ENCODE assay signal across 22 cellular contexts in genomic region chr17:78236362-78237127, GRCh38. TPM values are rescaled to one million over a fixed set of nuclear protein-coding genes. Genes with fewer than 3 reads are reported as not detected.
DNase-seq lines count a peak whose midpoint lies in the region; ATAC-seq, FAIRE-seq and TF ChIP-seq lines count a peak whose summit lies in the region.
"Had no signal": no experiment of that assay in that cellular context is flagged by ENCODE, and none has a peak within 500 bp of the region (broad histone marks: within the 10 kb centered on the region; RNA-seq: fewer than 3 reads in every experiment).

No MANE protein-coding gene starts in this region.

- H3K27me3 ChIP-seq in BLaER1, result peaks cover 16% of the 10 kb centered on the region
- no peaks in the 10 kb centered on the region for H3K27me3 ChIP-seq in SJCRH30
- H3K27me3 ChIP-seq in H1 (replicated peaks in 1 of 4; ENCODE audit: control insufficient read depth in 3 of 4, extremely low read depth in 1 of 4, insufficient read depth in 3 of 4, low read length in 3 of 4), result peaks cover 0 to 14% (median 12%) of the 10 kb centered on the region in 4 experiments; a peak in 5 of 7 replicates
- peaks cover 3 to 41% (median 14%) of the 10 kb centered on the region in 3 experiments for H3K27me3 ChIP-seq in neuronal stem cell (ENCODE audit: control insufficient read depth in 3 of 3, insufficient read depth in 3 of 3, low read depth in 1 of 3, low read length in 3 of 3)

- 0 out of 2 replicates have a peak overlapping the region, but pooled peaks have one; percentile 46 for H2BK15ac ChIP-seq in H1 (ENCODE audit: low read length)
- no peak overlapping the region for H2BK15ac ChIP-seq in neuronal stem cell (ENCODE audit: low read length)

- H3K9ac ChIP-seq in BLaER1 (no peak overlapping the region), H1 (replicated peaks in 1 of 4; ENCODE audit: extremely low read depth in 1 of 4, low read depth in 3 of 4, low read length in 3 of 4) (no peak overlapping the region), neuronal stem cell (ENCODE audit: low read depth, low read length, poor library complexity) (no peak overlapping the region)

- DNase-seq in SJCRH30 (peak; percentile 65 to 75), H1 (ENCODE audit: low read depth in 1 of 2, low spot score in 2 of 2) (no peak), neuronal stem cell (ENCODE audit: low spot score) (no peak), midbrain (lab: John Stamatoyannopoulos, UW) (no peak), NCI-H1694 treated with DMSO at 0.1 percent for 48 hours (lab: John Stamatoyannopoulos, UW) (no peak)
- no peak for DNase-seq in activated CD4-positive, alpha-beta memory T cell treated with anti-CD3 and anti-CD28 coated beads for 36 hours
- DNase-seq: GF-D8; Karpas-422; MM.1S; NCI-H1092 treated with DMSO at 0.1 percent for 48 hours; NCI-H526; NK-92 treated with Interleukin-12 subunit alpha and Interleukin-12 subunit beta, amount 100 ng/mL, for 24 hours; OCI-M1 had no signal

- H3K4ac ChIP-seq in H1 (replicated peaks; ENCODE audit: insufficient read length, low read depth, low read length) (no peak overlapping the region), neuronal stem cell (ENCODE audit: low read length) (no peak overlapping the region)

- H2AK5ac ChIP-seq in H1 (ENCODE audit: low read depth, low read length) (no peak overlapping the region), neuronal stem cell (ENCODE audit: low read depth, low read length) (peak overlapping the region; percentile 11)

- no peak for FAIRE-seq in H1 (lab: Jason Lieb, UNC)
- FAIRE-seq: A204.1, GM12891, GM18507 had no signal

- no peak overlapping the region for H3K4me3 Mint-ChIP-seq in activated CD4-positive, alpha-beta memory T cell treated with anti-CD3 and anti-CD28 coated beads for 36 hours

- H4K91ac ChIP-seq in H1 (replicated peaks; ENCODE audit: insufficient read length, low read length) (no peak overlapping the region), neuronal stem cell (ENCODE audit: low read depth, low read length, poor library complexity) (no peak overlapping the region)

- H3K79me2 ChIP-seq in H1 (ENCODE audit: control insufficient read depth in 1 of 2, insufficient read depth in 2 of 2, low read length in 2 of 2), result no peaks in the 10 kb centered on the region

- H2AFZ ChIP-seq in H1 (ENCODE audit: low read length) (no peak overlapping the region), neuronal stem cell (ENCODE audit: low read length) (no peak overlapping the region)

- H2BK12ac ChIP-seq in H1 (ENCODE audit: low read depth, low read length) (no peak overlapping the region), neuronal stem cell (ENCODE audit: low read length) (no peak overlapping the region)

- ATAC-seq in GM18511 (IDR thresholded peaks at IDR 0.05; ENCODE audit: unreplicated experiment), result no peak

- no peak overlapping the region for H4K5ac ChIP-seq in H1 (ENCODE audit: insufficient read length, low read depth, low read length)

- peaks cover 5% of the 10 kb centered on the region; the same call in 1 of the 2 replicates for H3K23me2 ChIP-seq in H1 (ENCODE audit: low read depth, low read length)

- WGBS in H1 (ENCODE audit: extremely low coverage in 1 of 2, insufficient coverage in 1 of 2, insufficient read length in 1 of 2, insufficient replicate concordance in 2 of 2, low coverage in 1 of 2, low lambda C conversion rate in 2 of 2, missing lambda C conversion rate in 1 of 2), 2 experiments, result 87% methylated on average over 20 of the region's 20 CpGs; no CpG with 5 or more reads in 1 of the 2 experiments
- WGBS in neuronal stem cell (ENCODE audit: extremely low coverage in 2 of 2, insufficient read length in 2 of 2, insufficient replicate concordance in 1 of 2), 2 donors, result no CpG with 5 or more reads among the region's 20 CpGs

- intact Hi-C loops in activated CD4-positive, alpha-beta memory T cell treated with anti-CD3 and anti-CD28 coated beads for 36 hours (cut with micrococcal nuclease), result no loop called here

- H2BK120ac ChIP-seq in H1 (replicated peaks; ENCODE audit: low read depth, low read length), result no peak overlapping the region
- no peak overlapping the region for H2BK120ac ChIP-seq in neuronal stem cell (ENCODE audit: low read depth, low read length)

- H3K4me1 ChIP-seq in BLaER1, result peaks cover 90% of the 10 kb centered on the region
- H3K4me1 ChIP-seq in SJCRH30, result peaks cover 23% of the 10 kb centered on the region
- H3K4me1 ChIP-seq in H1 (replicated peaks in 1 of 4; ENCODE audit: control insufficient read depth in 3 of 4, insufficient read depth in 4 of 4, low read length in 3 of 4), result peaks cover 0 to 6% (median under 1%) of the 10 kb centered on the region in 4 experiments; a peak in 3 of 7 replicates
- H3K4me1 ChIP-seq in neuronal stem cell (ENCODE audit: control insufficient read depth in 2 of 2, insufficient read depth in 1 of 2, low read depth in 1 of 2, low read length in 2 of 2), result peaks cover 2 to 9% of the 10 kb centered on the region in 2 donors
- H3K4me1 ChIP-seq: HAP-1, SJSA1 had no signal

- H3K4me3 ChIP-seq in BLaER1, result no peak overlapping the region
- H3K4me3 ChIP-seq in SJCRH30, result no peak overlapping the region
- H3K4me3 ChIP-seq in H1 (ENCODE audit: extremely low read depth in 1 of 4, insufficient read depth in 2 of 4, low read depth in 3 of 4, low read length in 4 of 4), result no peak overlapping the region
- no peak overlapping the region for H3K4me3 ChIP-seq in neuronal stem cell (ENCODE audit: low read length in 2 of 2)
- H3K4me3 ChIP-seq: HAP-1, SJSA1 had no signal

- CTCF ChIA-PET in H1 (lab: Charles Lee; ENCODE audit: partially characterized antibody), result interaction anchor here (0.6 to 5.9 kb wide), 5 partner anchors 10 to 191 kb away, joined by 3 to 53 read pairs (median 3); no protein-coding TSS in a partner anchor
- CTCF ChIA-PET in activated CD4-positive, alpha-beta memory T cell treated with anti-CD3 and anti-CD28 coated beads for 36 hours (lab: Charles Lee), result interaction anchor here (1.5 kb wide), 1 partner anchor 15 kb away, joined by 7 read pairs; no protein-coding TSS in a partner anchor

- H4K8ac ChIP-seq in H1 (ENCODE audit: extremely low read depth, insufficient read depth, low read length), result no peak overlapping the region
- no peak overlapping the region for H4K8ac ChIP-seq in neuronal stem cell (ENCODE audit: low read depth, low read length)

- H3K27ac ChIP-seq in BLaER1, result 0 out of 2 replicates have a peak overlapping the region, but pooled peaks have one; percentile 26
- H3K27ac ChIP-seq in SJCRH30, result no peak overlapping the region; the same call in 1 of the 2 replicates
- no peak overlapping the region for H3K27ac ChIP-seq in H1 (ENCODE audit: low read depth, low read length)
- no peak overlapping the region for H3K27ac ChIP-seq in neuronal stem cell (replicated peaks; ENCODE audit: low read length)
- H3K27ac ChIP-seq: C4-2B, RWPE1, SJSA1 had no signal

- H2BK20ac ChIP-seq in H1 (ENCODE audit: low read length), result no peak overlapping the region

- H3K36me3 ChIP-seq in BLaER1, result no peaks in the 10 kb centered on the region
- H3K36me3 ChIP-seq in SJCRH30, result no peaks in the 10 kb centered on the region
- no peaks in the 10 kb centered on the region for H3K36me3 ChIP-seq in H1 (ENCODE audit: control insufficient read depth in 2 of 4, insufficient read depth in 4 of 4, low read length in 3 of 4)
- H3K36me3 ChIP-seq in neuronal stem cell (replicated peaks in 1 of 2; ENCODE audit: control insufficient read depth in 2 of 2, insufficient read depth in 2 of 2, low read length in 2 of 2), result no peaks in the 10 kb centered on the region
- H3K36me3 ChIP-seq: HAP-1, SJSA1 had no signal

- no peaks in the 10 kb centered on the region for H3K9me3 Mint-ChIP-seq in activated CD4-positive, alpha-beta memory T cell treated with anti-CD3 and anti-CD28 coated beads for 36 hours

- H3K9me3 ChIP-seq in BLaER1, result no peaks in the 10 kb centered on the region
- H3K9me3 ChIP-seq in SJCRH30 (replicated peaks), result no peaks in the 10 kb centered on the region
- H3K9me3 ChIP-seq in H1 (ENCODE audit: insufficient read depth in 2 of 2, low read depth in 1 of 2, low read length in 1 of 2), result no peaks in the 10 kb centered on the region
- peaks cover 0 to 3% of the 10 kb centered on the region in 2 donors for H3K9me3 ChIP-seq in neuronal stem cell (replicated peaks in 1 of 2; ENCODE audit: control insufficient read depth in 2 of 2, insufficient read depth in 1 of 2, low read depth in 1 of 2, low read length in 2 of 2)
- H3K9me3 ChIP-seq: HAP-1, SJSA1 had no signal

- no peaks in the 10 kb centered on the region for H3K79me1 ChIP-seq in H1 (ENCODE audit: low read depth, low read length)
- peaks cover 3% of the 10 kb centered on the region for H3K79me1 ChIP-seq in neuronal stem cell (ENCODE audit: low read depth, low read length)

- POLR2A ChIA-PET in H1 (lab: Charles Lee; ENCODE audit: partially characterized antibody), result interaction anchor here (0.6 to 3.6 kb wide), 5 partner anchors 10 to 124 kb away, joined by 3 to 16 read pairs (median 8); partner anchors contain the start of genes AFMID and TK1
- POLR2A ChIA-PET in activated CD4-positive, alpha-beta memory T cell treated with anti-CD3 and anti-CD28 coated beads for 36 hours (lab: Charles Lee), result no interaction called here

- peaks cover 9% of the 10 kb centered on the region for H3K4me1 Mint-ChIP-seq in activated CD4-positive, alpha-beta memory T cell treated with anti-CD3 and anti-CD28 coated beads for 36 hours (ENCODE audit: low read depth)

- no peak overlapping the region for H3K56ac ChIP-seq in H1 (replicated peaks; ENCODE audit: insufficient read length, low read depth, low read length)

- H3K18ac ChIP-seq in H1 (ENCODE audit: extremely low read depth, low read length) (no peak overlapping the region), neuronal stem cell (ENCODE audit: low read length) (no peak overlapping the region)

- H3K14ac ChIP-seq in H1 (ENCODE audit: insufficient read length), result no peak overlapping the region
- no peak overlapping the region for H3K14ac ChIP-seq in neuronal stem cell (ENCODE audit: low read length)

- peak overlapping the region; percentile 81; the same call in 1 of the 2 replicates for H3K4me2 ChIP-seq in BLaER1
- H3K4me2 ChIP-seq in H1 (ENCODE audit: insufficient read depth in 1 of 2, low read depth in 2 of 2, low read length in 2 of 2), result no peak overlapping the region
- no peak overlapping the region for H3K4me2 ChIP-seq in neuronal stem cell (ENCODE audit: insufficient read depth, low read length, poor library complexity, severe bottlenecking)

- peaks cover 6% of the 10 kb centered on the region; the same call in 1 of the 2 replicates for H4K20me1 ChIP-seq in BLaER1
- H4K20me1 ChIP-seq in H1 (replicated peaks in 1 of 2; ENCODE audit: control insufficient read depth in 1 of 2, insufficient read depth in 2 of 2, low read length in 2 of 2), result peaks cover 0 to 2% of the 10 kb centered on the region in 2 experiments

- H3K23ac ChIP-seq in H1 (ENCODE audit: insufficient read length), result no peak overlapping the region
- no peak overlapping the region for H3K23ac ChIP-seq in neuronal stem cell (ENCODE audit: low read depth, low read length, poor library complexity)

- TF ChIP-seq POLR2A in H1 (IDR thresholded peaks at IDR 0.05; ENCODE audit: control extremely low read depth in 1 of 2, low read depth in 2 of 2, low read length in 2 of 2), result no peak

- TF ChIP-seq EP300 in H1 (IDR thresholded peaks at IDR 0.05; ENCODE audit: borderline replicate concordance in 1 of 2, low read depth in 2 of 2, low read length in 2 of 2), result no peak

- TF ChIP-seq RAD21 in H1 (IDR thresholded peaks at IDR 0.05 in 1 of 2, conservative IDR thresholded peaks at IDR 0.05 in 1 of 2; ENCODE audit: low read depth in 2 of 2, low read length in 2 of 2), result no peak

- peaks cover 10% of the 10 kb centered on the region for H3K27me3 Mint-ChIP-seq in activated CD4-positive, alpha-beta memory T cell treated with anti-CD3 and anti-CD28 coated beads for 36 hours

- H2BK5ac ChIP-seq in H1 (ENCODE audit: low read depth, low read length), result no peak overlapping the region
- no peak overlapping the region for H2BK5ac ChIP-seq in neuronal stem cell (ENCODE audit: low read length)

- H3K27ac Mint-ChIP-seq in activated CD4-positive, alpha-beta memory T cell treated with anti-CD3 and anti-CD28 coated beads for 36 hours, result no peak overlapping the region

- H3K36me3 Mint-ChIP-seq in activated CD4-positive, alpha-beta memory T cell treated with anti-CD3 and anti-CD28 coated beads for 36 hours, result no peaks in the 10 kb centered on the region

- no peak for TF ChIP-seq CTCF in H1 (IDR thresholded peaks at IDR 0.05; ENCODE audit: control extremely low read depth in 1 of 3, insufficient read depth in 1 of 3, low read depth in 1 of 3, low read length in 3 of 3)

RNA-seq across cellular contexts. Expression of gene TMEM235, which starts 5.1 kb away (rescaled TPM):
- 0.10 TPM in 1 of 2 replicates, not detected in the other for total RNA-seq in SJCRH30 (2014; rRNA removed; shearing (Covaris generic))
- total RNA-seq in H1 (2021; fragmentation: NEBNext Ultra II Directional; extraction: Animal tissue kit (Norgen Biotek cat#: 25700)), result 0.15 TPM in 1 of 2 replicates, not detected in the other
- 0.05 and 0.14 TPM in 2 replicates for polyA plus RNA-seq in H1 (2011; rRNA removed)
- 0.17 TPM for polyA plus RNA-seq in H1 (2011; cell fraction: cytosol; rRNA removed)
- polyA plus RNA-seq in H1 (2011; cell fraction: nucleus; rRNA removed), result 0.68 TPM
- 0.13 to 0.36 TPM (median 0.23 TPM) in 4 replicates for polyA plus RNA-seq in H1 (2012, experiment 1 of 2)
- polyA plus RNA-seq in H1 (2012, experiment 2 of 2), result not detected
- polyA plus RNA-seq in H1 (2013, experiment 1 of 2), result 0.02 TPM
- not detected for polyA plus RNA-seq in H1 (2013, experiment 2 of 2)
- not detected in 2 replicates for polyA minus RNA-seq in H1 (2011; rRNA and poly(A)+ RNA removed)
- not detected for polyA minus RNA-seq in H1 (2011; cell fraction: cytosol; rRNA and poly(A)+ RNA removed)
- polyA minus RNA-seq in H1 (2011; cell fraction: nucleus; rRNA and poly(A)+ RNA removed), result not detected
- not detected for polyA plus RNA-seq in neuronal stem cell (2013, experiment 1 of 2)
- polyA plus RNA-seq in neuronal stem cell (2013, experiment 2 of 2), result not detected
- total RNA-seq in activated CD4-positive, alpha-beta memory T cell treated with anti-CD3 and anti-CD28 coated beads for 36 hours, result not detected
- total RNA-seq: SJSA1 had no signal

RNA-seq across cellular contexts. Expression of gene BIRC5, which starts 22.5 kb away (rescaled TPM):
- total RNA-seq in SJCRH30 (2014; rRNA removed; shearing (Covaris generic)), result 248 and 255 TPM in 2 replicates
- total RNA-seq in H1 (2021; fragmentation: NEBNext Ultra II Directional; extraction: Animal tissue kit (Norgen Biotek cat#: 25700)), result 106 and 108 TPM in 2 replicates
- 42.2 and 48.8 TPM in 2 replicates for polyA plus RNA-seq in H1 (2011; rRNA removed)
- polyA plus RNA-seq in H1 (2011; cell fraction: cytosol; rRNA removed), result 53.5 TPM
- 78.0 TPM for polyA plus RNA-seq in H1 (2011; cell fraction: nucleus; rRNA removed)
- polyA plus RNA-seq in H1 (2012, experiment 1 of 2), result 58.7 to 71.7 TPM (median 68.1 TPM) in 4 replicates
- 111 TPM for polyA plus RNA-seq in H1 (2012, experiment 2 of 2)
- 64.6 TPM for polyA plus RNA-seq in H1 (2013, experiment 1 of 2)
- polyA plus RNA-seq in H1 (2013, experiment 2 of 2), result 66.0 TPM
- 39.6 and 46.5 TPM in 2 replicates for polyA minus RNA-seq in H1 (2011; rRNA and poly(A)+ RNA removed)
- polyA minus RNA-seq in H1 (2011; cell fraction: cytosol; rRNA and poly(A)+ RNA removed), result 43.1 TPM
- polyA minus RNA-seq in H1 (2011; cell fraction: nucleus; rRNA and poly(A)+ RNA removed), result 41.5 TPM
- 118 TPM for polyA plus RNA-seq in neuronal stem cell (2013, experiment 1 of 2)
- 125 TPM for polyA plus RNA-seq in neuronal stem cell (2013, experiment 2 of 2)
- 10 to 100 TPM; 87.4 to 95.4 TPM for total RNA-seq in activated CD4-positive, alpha-beta memory T cell treated with anti-CD3 and anti-CD28 coated beads for 36 hours

RNA-seq across cellular contexts. Expression of gene AFMID, which starts 49.4 kb away (rescaled TPM):
- total RNA-seq in SJCRH30 (2014; rRNA removed; shearing (Covaris generic)), result 97.1 and 110 TPM in 2 replicates
- 53.0 and 54.8 TPM in 2 replicates for total RNA-seq in H1 (2021; fragmentation: NEBNext Ultra II Directional; extraction: Animal tissue kit (Norgen Biotek cat#: 25700))
- 49.0 and 61.6 TPM in 2 replicates for polyA plus RNA-seq in H1 (2011; rRNA removed)
- polyA plus RNA-seq in H1 (2011; cell fraction: cytosol; rRNA removed), result 63.2 TPM
- polyA plus RNA-seq in H1 (2011; cell fraction: nucleus; rRNA removed), result 58.5 TPM
- polyA plus RNA-seq in H1 (2012, experiment 1 of 2), result 47.6 to 75.1 TPM (median 68.4 TPM) in 4 replicates
- 91.1 TPM for polyA plus RNA-seq in H1 (2012, experiment 2 of 2)
- 40.1 TPM for polyA plus RNA-seq in H1 (2013, experiment 1 of 2)
- 39.2 TPM for polyA plus RNA-seq in H1 (2013, experiment 2 of 2)
- polyA minus RNA-seq in H1 (2011; rRNA and poly(A)+ RNA removed), result 55.5 and 83.5 TPM in 2 replicates
- 30.7 TPM for polyA minus RNA-seq in H1 (2011; cell fraction: cytosol; rRNA and poly(A)+ RNA removed)
- 42.0 TPM for polyA minus RNA-seq in H1 (2011; cell fraction: nucleus; rRNA and poly(A)+ RNA removed)
- polyA plus RNA-seq in neuronal stem cell (2013, experiment 1 of 2), result 50.8 TPM
- polyA plus RNA-seq in neuronal stem cell (2013, experiment 2 of 2), result 52.7 TPM
- 10 to 100 TPM; 16.8 to 19.0 TPM for total RNA-seq in activated CD4-positive, alpha-beta memory T cell treated with anti-CD3 and anti-CD28 coated beads for 36 hours

RNA-seq across cellular contexts. Expression of gene TK1, which starts 49.7 kb away (rescaled TPM):
- total RNA-seq in SJCRH30 (2014; rRNA removed; shearing (Covaris generic)), result 141 and 158 TPM in 2 replicates
- total RNA-seq in H1 (2021; fragmentation: NEBNext Ultra II Directional; extraction: Animal tissue kit (Norgen Biotek cat#: 25700)), result 66.9 and 76.5 TPM in 2 replicates
- 147 and 170 TPM in 2 replicates for polyA plus RNA-seq in H1 (2011; rRNA removed)
- polyA plus RNA-seq in H1 (2011; cell fraction: cytosol; rRNA removed), result 150 TPM
- 168 TPM for polyA plus RNA-seq in H1 (2011; cell fraction: nucleus; rRNA removed)
- 50.8 to 96.9 TPM (median 88.1 TPM) in 4 replicates for polyA plus RNA-seq in H1 (2012, experiment 1 of 2)
- 148 TPM for polyA plus RNA-seq in H1 (2012, experiment 2 of 2)
- 57.7 TPM for polyA plus RNA-seq in H1 (2013, experiment 1 of 2)
- 54.1 TPM for polyA plus RNA-seq in H1 (2013, experiment 2 of 2)
- 110 and 113 TPM in 2 replicates for polyA minus RNA-seq in H1 (2011; rRNA and poly(A)+ RNA removed)
- polyA minus RNA-seq in H1 (2011; cell fraction: cytosol; rRNA and poly(A)+ RNA removed), result 54.3 TPM
- polyA minus RNA-seq in H1 (2011; cell fraction: nucleus; rRNA and poly(A)+ RNA removed), result 42.3 TPM
- polyA plus RNA-seq in neuronal stem cell (2013, experiment 1 of 2), result 38.3 TPM
- 37.7 TPM for polyA plus RNA-seq in neuronal stem cell (2013, experiment 2 of 2)
- total RNA-seq in activated CD4-positive, alpha-beta memory T cell treated with anti-CD3 and anti-CD28 coated beads for 36 hours, result 100 to 1,000 TPM; 188 to 193 TPM

Comparison
In these comparisons a context has a peak if more than half of its experiments do, and no peak if none do; other contexts are left out.
1. DNase-seq: peak in SJCRH30 (2 of 2); none in H1 (0 of 2), neuronal stem cell (single experiment), activated CD4-positive, alpha-beta memory T cell treated with anti-CD3 and anti-CD28 coated beads for 36 hours (single experiment), midbrain (single experiment) and NCI-H1694 treated with DMSO at 0.1 percent for 48 hours (single experiment).